Comparison of ENCODE assay signal across 17 cellular contexts in the genomic region with DNA sequence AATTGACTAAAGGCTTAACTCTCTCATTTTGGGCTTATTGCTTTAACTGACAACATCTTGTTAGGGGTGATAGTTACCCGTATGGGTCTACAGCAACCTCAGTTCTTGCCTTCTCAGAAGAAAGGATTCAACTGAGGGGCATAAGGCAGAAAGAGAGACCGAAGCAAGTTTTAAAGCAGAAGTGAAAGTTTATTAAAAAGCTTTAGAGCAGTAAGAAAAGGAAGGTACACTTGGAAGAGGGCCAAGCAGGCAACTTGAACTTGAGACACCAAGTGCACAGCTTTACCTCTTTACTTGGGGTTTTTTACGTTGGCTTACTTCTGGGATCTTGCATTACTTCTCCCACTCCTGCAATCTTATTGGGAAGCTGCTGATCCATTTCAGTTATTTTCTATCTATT.
"Had no signal": no experiment of that assay in that cellular context is flagged by ENCODE, and none has a peak within 500 bp of the region (broad histone marks: within the 10 kb centered on the region; RNA-seq: fewer than 3 reads in every experiment).

No MANE protein-coding gene starts in this region.

- H3K27ac Mint-ChIP-seq: activated CD4-positive, alpha-beta memory T cell treated with anti-CD3 and anti-CD28 coated beads for 36 hours; activated naive CD4-positive, alpha-beta T cell treated with anti-CD3 and anti-CD28 coated beads for 36 hours; activated naive CD8-positive, alpha-beta T cell treated with anti-CD3 and anti-CD28 coated beads, Interleukin-2, amount 10 ng/mL, durations not matched to agents 7 days and 5 days; mesothelial cell of epicardium; neural progenitor cell; stimulated activated effector memory CD8-positive, alpha-beta T cell treated with anti-CD3 and anti-CD28 coated beads, Interleukin-12 subunit alpha, Interleukin-12 subunit beta, amount 100 ng/mL, for 72 hours had no signal

- DNase-seq: activated CD4-positive, alpha-beta memory T cell treated with anti-CD3 and anti-CD28 coated beads for 36 hours; activated CD4-positive, alpha-beta T cell treated with anti-CD3 and anti-CD28 coated beads for 48 hours; activated CD4-positive, CD25-positive, alpha-beta regulatory T cell; activated naive CD4-positive, alpha-beta T cell treated with anti-CD3 and anti-CD28 coated beads for 36 hours; activated naive CD8-positive, alpha-beta T cell treated with anti-CD3 and anti-CD28 coated beads, Interleukin-2, amount 10 ng/mL, durations not matched to agents 7 days and 5 days; activated T-cell treated with anti-CD3 and anti-CD28 coated beads, Interleukin-2, amount 50 U/mL, for 48 hours; amygdala; hippocampal formation; left ventricle myocardium superior; mammary epithelial cell; naive thymus-derived CD8-positive, alpha-beta T cell; small intestine; stimulated activated CD4-positive, alpha-beta T cell treated with anti-CD3 and anti-CD28 coated beads, Interleukin-2, amount 100 ng/mL, for 24 hours; stomach had no signal

- H3K27me3 Mint-ChIP-seq: activated CD4-positive, alpha-beta memory T cell treated with anti-CD3 and anti-CD28 coated beads for 36 hours; activated naive CD8-positive, alpha-beta T cell treated with anti-CD3 and anti-CD28 coated beads, Interleukin-2, amount 10 ng/mL, durations not matched to agents 7 days and 5 days; naive thymus-derived CD8-positive, alpha-beta T cell had no signal

- H3K9me3 Mint-ChIP-seq: activated CD4-positive, alpha-beta memory T cell treated with anti-CD3 and anti-CD28 coated beads for 36 hours; activated naive CD4-positive, alpha-beta T cell treated with anti-CD3 and anti-CD28 coated beads for 36 hours; activated naive CD8-positive, alpha-beta T cell treated with anti-CD3 and anti-CD28 coated beads, Interleukin-2, amount 10 ng/mL, durations not matched to agents 7 days and 5 days; mesothelial cell of epicardium; neural progenitor cell had no signal

- H3K36me3 Mint-ChIP-seq: activated CD4-positive, alpha-beta memory T cell treated with anti-CD3 and anti-CD28 coated beads for 36 hours; activated naive CD8-positive, alpha-beta T cell treated with anti-CD3 and anti-CD28 coated beads, Interleukin-2, amount 10 ng/mL, durations not matched to agents 7 days and 5 days; mesothelial cell of epicardium; naive thymus-derived CD8-positive, alpha-beta T cell; neural progenitor cell; stimulated activated effector memory CD8-positive, alpha-beta T cell treated with anti-CD3 and anti-CD28 coated beads, Interleukin-12 subunit alpha, Interleukin-12 subunit beta, amount 100 ng/mL, for 72 hours had no signal

- H3K4me1 Mint-ChIP-seq: activated naive CD8-positive, alpha-beta T cell treated with anti-CD3 and anti-CD28 coated beads, Interleukin-2, amount 10 ng/mL, durations not matched to agents 7 days and 5 days; mesothelial cell of epicardium; naive thymus-derived CD8-positive, alpha-beta T cell; neural progenitor cell; stimulated activated effector memory CD8-positive, alpha-beta T cell treated with anti-CD3 and anti-CD28 coated beads, Interleukin-12 subunit alpha, Interleukin-12 subunit beta, amount 100 ng/mL, for 72 hours had no signal

- H3K4me3 Mint-ChIP-seq: activated CD4-positive, alpha-beta memory T cell treated with anti-CD3 and anti-CD28 coated beads for 36 hours; activated naive CD4-positive, alpha-beta T cell treated with anti-CD3 and anti-CD28 coated beads for 36 hours; activated naive CD8-positive, alpha-beta T cell treated with anti-CD3 and anti-CD28 coated beads, Interleukin-2, amount 10 ng/mL, durations not matched to agents 7 days and 5 days; mesothelial cell of epicardium; naive thymus-derived CD8-positive, alpha-beta T cell; neural progenitor cell; stimulated activated effector memory CD8-positive, alpha-beta T cell treated with anti-CD3 and anti-CD28 coated beads, Interleukin-12 subunit alpha, Interleukin-12 subunit beta, amount 100 ng/mL, for 72 hours had no signal
